ENCODE assay signal across 17 cellular contexts in genomic region chr2:121803503-121803902, GRCh38. TPM values are rescaled to one million over a fixed set of nuclear protein-coding genes. Genes with fewer than 3 reads are reported as not detected.
DNase-seq lines count a peak whose midpoint lies in the region; ATAC-seq and TF ChIP-seq lines count a peak whose summit lies in the region.
"Had no signal": no experiment of that assay in that cellular context is flagged by ENCODE, and none has a peak within 500 bp of the region (broad histone marks: within the 10 kb centered on the region; RNA-seq: fewer than 3 reads in every experiment).

No MANE protein-coding gene starts in this region.

- H3K9me2 ChIP-seq in SU-DHL-6 (replicated peaks; ENCODE audit: insufficient read depth, low read length), result no peaks in the 10 kb centered on the region

- intact Hi-C loops in spleen (cut with DNase I; ENCODE audit: low total_unique reads), result no loop called here

- H3K4me3 ChIP-seq in HL-60 (replicated peaks; ENCODE audit: insufficient read depth, low read length), result no peak overlapping the region
- H3K4me3 ChIP-seq in SU-DHL-6 (ENCODE audit: insufficient read depth, low read length, poor library complexity, severe bottlenecking), result peak overlapping the region; percentile 3
- no peak overlapping the region for H3K4me3 ChIP-seq in spleen

- no peak for TF ChIP-seq CTCF in HL-60 (IDR thresholded peaks at IDR 0.05; ENCODE audit: insufficient read depth, low read length)
- TF ChIP-seq CTCF in SU-DHL-6 (IDR thresholded peaks at IDR 0.05; ENCODE audit: insufficient read depth, low read length, poor library complexity, severe bottlenecking), result no peak
- no peak for TF ChIP-seq CTCF in omental fat pad (IDR thresholded peaks at IDR 0.05)
- no peak for TF ChIP-seq CTCF in spleen (IDR thresholded peaks at IDR 0.05 in 8 of 11, conservative IDR thresholded peaks at IDR 0.05 in 3 of 11)

- H3F3A ChIP-seq in SU-DHL-6 (ENCODE audit: insufficient read depth), result peaks cover 9% of the 10 kb centered on the region; the same call in 1 of the 2 replicates

- H3K36me3 ChIP-seq in SU-DHL-6 (ENCODE audit: low read length), result no peaks in the 10 kb centered on the region
- no peaks in the 10 kb centered on the region for H3K36me3 ChIP-seq in spleen

- no peak for TF ChIP-seq POLR2A in spleen (IDR thresholded peaks at IDR 0.05)

- DNase-seq in DMS53 (lab: John Stamatoyannopoulos, UW), result peak; percentile 91
- peak in 1 of 2 experiments; percentile 28 for DNase-seq in HL-60 (ENCODE audit: low read depth in 1 of 2, low spot score in 1 of 2)
- peak; percentile 42 for DNase-seq in NCI-H2196 treated with DMSO at 0.1 percent for 48 hours (lab: John Stamatoyannopoulos, UW; ENCODE audit: unreplicated experiment)
- DNase-seq in SIG-M5 treated with dmso at 0.1 percent for 504 hours (lab: John Stamatoyannopoulos, UW; ENCODE audit: unreplicated experiment), result no peak
- DNase-seq in omental fat pad (ENCODE audit: low spot score), result no peak
- no peak for DNase-seq in spleen
- DNase-seq in hippocampal formation (lab: John Stamatoyannopoulos, UW), result no peak
- DNase-seq: activated CD4-positive, alpha-beta T cell treated with anti-CD3 and anti-CD28 coated beads, Interleukin-2, amount 10 ng/mL, durations not matched to agents 24 days and 14 days; activated T-cell treated with anti-CD3 and anti-CD28 coated beads for 4 hours; Calu3; cortex of kidney; left ventricle myocardium superior; stimulated activated CD4-positive, alpha-beta T cell treated with anti-CD3 and anti-CD28 coated beads, Interleukin-4, amount 100 ng/mL, for 24 hours; stimulated activated CD8-positive, alpha-beta memory T cell treated with anti-CD3 and anti-CD28 coated beads, Interleukin-4, amount 100 ng/mL, for 48 hours had no signal

- no peak for ATAC-seq in omental fat pad (ENCODE audit: low FRiP score)
- ATAC-seq: left ventricle myocardium superior had no signal

- H3K79me2 ChIP-seq in SU-DHL-6 (ENCODE audit: insufficient read depth, low read length), result no peaks in the 10 kb centered on the region
- H3K79me2 ChIP-seq: parathyroid adenoma had no signal

- H2AFZ ChIP-seq in SU-DHL-6 (ENCODE audit: low read depth, low read length, severe bottlenecking), result peak overlapping the region; percentile 52
- H2AFZ ChIP-seq: parathyroid adenoma had no signal

- H3K27ac ChIP-seq in HL-60 (replicated peaks) (peak overlapping the region; percentile 80), SU-DHL-6 (ENCODE audit: low read depth, low read length) (peak overlapping the region; percentile 73), spleen (no peak overlapping the region)
- H3K27ac ChIP-seq: epithelial cell of prostate, parathyroid adenoma had no signal

- H3K9me3 ChIP-seq in SU-DHL-6 (ENCODE audit: insufficient read depth, low read length), result peaks cover 10% of the 10 kb centered on the region; the same call in 1 of the 2 replicates
- peaks cover 0 to 29% (median 26%) of the 10 kb centered on the region in 8 donors for H3K9me3 ChIP-seq in spleen

- peaks cover 0 to 12% (median 0%) of the 10 kb centered on the region in 6 donors for H3K4me1 ChIP-seq in spleen
- H3K4me1 ChIP-seq: parathyroid adenoma had no signal

- 56 to 63% (median 60%) methylated on average over 2 of the region's 2 CpGs for WGBS in spleen, 5 donors

- H3K27me3 ChIP-seq in HL-60 (ENCODE audit: insufficient read depth, poor library complexity, severe bottlenecking), result no peaks in the 10 kb centered on the region
- no peaks in the 10 kb centered on the region for H3K27me3 ChIP-seq in SU-DHL-6 (ENCODE audit: low read length)
- no peaks in the 10 kb centered on the region for H3K27me3 ChIP-seq in spleen (replicated peaks in 1 of 7)

- peak overlapping the region; percentile 56 for H3K4me2 ChIP-seq in SU-DHL-6 (ENCODE audit: low read depth, low read length, poor library complexity, severe bottlenecking)

- peak overlapping the region; percentile 11 for H3K9ac ChIP-seq in SU-DHL-6 (ENCODE audit: low read length)
- H3K9ac ChIP-seq: parathyroid adenoma had no signal

- no peaks in the 10 kb centered on the region for H4K20me1 ChIP-seq in SU-DHL-6 (ENCODE audit: low read depth, low read length)

RNA-seq across cellular contexts. Expression of gene TSN, which starts 48.1 kb away (rescaled TPM):
- 10 to 100 TPM; 28.3 to 39.5 (median 33.2) TPM for total RNA-seq in omental fat pad
- total RNA-seq in spleen, result 10 to 100 TPM; 33.6 to 48.3 (median 44.3) TPM
- polyA plus RNA-seq in spleen, result 10 to 100 TPM; 18.2 to 30.9 (median 25.9) TPM

Comparison
In these comparisons a context has a peak if more than half of its experiments do, and no peak if none do; other contexts are left out.
1. DNase-seq: peak in DMS53 (single experiment) and NCI-H2196 treated with DMSO at 0.1 percent for 48 hours (single experiment); none in SIG-M5 treated with dmso at 0.1 percent for 504 hours (single experiment), omental fat pad (single experiment), spleen (single experiment) and hippocampal formation (0 of 2).
2. H3K27ac ChIP-seq: peak in HL-60 (single experiment) and SU-DHL-6 (single experiment); none in spleen (0 of 8).